Comparison of ENCODE assay signal across 30 cellular contexts in the genomic region with DNA sequence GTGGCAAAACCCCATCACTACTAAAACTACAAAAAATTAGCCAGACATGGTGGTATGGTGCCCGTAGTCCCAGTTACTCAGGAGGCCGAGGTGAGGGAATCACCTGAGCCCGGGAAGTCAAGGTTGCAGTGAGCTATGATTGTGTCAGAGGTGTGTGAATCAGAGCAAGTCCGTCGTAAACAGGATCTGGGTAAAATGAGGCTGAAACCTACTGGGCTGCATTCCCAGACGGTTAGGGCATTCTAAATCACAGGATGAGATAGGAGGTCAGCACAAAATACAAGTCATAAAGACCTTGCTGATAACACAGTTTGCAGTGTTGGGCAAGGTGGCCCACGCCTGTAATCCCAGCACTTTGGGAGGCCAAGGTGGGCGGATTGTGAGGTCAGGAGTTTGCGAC. TPM values are rescaled to one million over a fixed set of nuclear protein-coding genes. Genes with fewer than 3 reads are reported as not detected.
DNase-seq lines count a peak whose midpoint lies in the region; FAIRE-seq and TF ChIP-seq lines count a peak whose summit lies in the region.
"Had no signal": no experiment of that assay in that cellular context is flagged by ENCODE, and none has a peak within 500 bp of the region (broad histone marks: within the 10 kb centered on the region; RNA-seq: fewer than 3 reads in every experiment).

No MANE protein-coding gene starts in this region.

- no peak overlapping the region for H3K4me2 ChIP-seq in astrocyte (ENCODE audit: low read length)

- POLR2A ChIA-PET in HEK293 (lab: Yijun Ruan, JAX): interaction anchor here (1.1 to 3.2 kb wide), 2 partner anchors 29 to 119 kb away, joined by 4 to 13 read pairs; partner anchors contain the start of gene RNF44

- peak overlapping the region; percentile 16 for H3K4me3 Mint-ChIP-seq in astrocyte (ENCODE audit: unreplicated experiment)
- H3K4me3 Mint-ChIP-seq: activated CD4-positive, alpha-beta T cell treated with anti-CD3 and anti-CD28 coated beads, Interleukin-2, amount 10 ng/mL, durations not matched to agents 7 days and 5 days; activated CD8-positive, alpha-beta memory T cell treated with anti-CD3 and anti-CD28 coated beads, Interleukin-2, amount 10 ng/mL, durations not matched to agents 7 days and 5 days; activated naive CD4-positive, alpha-beta T cell treated with anti-CD3 and anti-CD28 coated beads, Interleukin-2, amount 50 U/mL, for 24 hours; activated T-helper 1 cell treated with anti-CD3 and anti-CD28 coated beads, Interleukin-12 subunit alpha, Interleukin-12 subunit beta, Interleukin-2, Interleukin-4 antibody, amounts not matched to agents 30 ng/mL and 10 ng/mL and 1 ng/mL, durations not matched to agents 14 hours and 24 hours and 36 hours; HFFc6; T-helper 2 cell treated with Interferon-gamma antibody and Interleukin-4, amounts not matched to agents 5 μg/mL and 100 μg/mL, for 36 hours had no signal

- H3K9ac ChIP-seq in astrocyte (ENCODE audit: low read length): no peak overlapping the region

- H3K27ac ChIP-seq in HEK293 (ENCODE audit: extremely low read depth, low read depth, low read length): no peak overlapping the region
- H3K27ac ChIP-seq in astrocyte (ENCODE audit: low read depth, low read length): no peak overlapping the region
- H3K27ac ChIP-seq: C4-2B, ovary, testis, WERI-Rb-1 had no signal

- no peak for TF ChIP-seq CTCF in HEK293 (tag by site-specific recombination; IDR thresholded peaks at IDR 0.05)
- TF ChIP-seq CTCF in astrocyte (IDR thresholded peaks at IDR 0.05; ENCODE audit: insufficient read depth, low read depth, low read length): no peak

- CTCF ChIA-PET in HEK293 (lab: Yijun Ruan, JAX): interaction anchor here (0.7 to 5.2 kb wide), 4 partner anchors 22 to 195 kb away, joined by 3 to 43 read pairs (median 4); partner anchors contain the start of gene FAF2

- DNase-seq in astrocyte (ENCODE audit: low read depth) (peak; percentile 35), islet precursor cell (peak; percentile 89), renal cortical epithelial cell (ENCODE audit: low read depth) (peak; percentile 49), HT-29 (ENCODE audit: low spot score) (no peak), NCI-H2029 treated with DMSO at 0.1 percent for 48 hours (lab: John Stamatoyannopoulos, UW) (no peak), cerebellar nuclear complex (lab: John Stamatoyannopoulos, UW) (no peak)
- DNase-seq in stimulated activated CD4-positive, alpha-beta T cell treated with anti-CD3 and anti-CD28 coated beads, Interleukin-4, amount 100 ng/mL, for 1 hour: no peak
- DNase-seq: activated CD4-positive, alpha-beta T cell treated with anti-CD3 and anti-CD28 coated beads, Interleukin-2, amount 10 ng/mL, durations not matched to agents 7 days and 5 days; activated CD8-positive, alpha-beta memory T cell treated with anti-CD3 and anti-CD28 coated beads, Interleukin-2, amount 10 ng/mL, durations not matched to agents 7 days and 5 days; DMS153; effector memory CD4-positive, alpha-beta T cell; GF-D8; HFFc6; Kasumi-1; left cardiac atrium; naive thymus-derived CD8-positive, alpha-beta T cell; NCI-H1105 treated with DMSO at 0.1 percent for 48 hours; NCI-H2081 treated with DMSO at 0.1 percent for 48 hours; NCI-H446; NK-92 treated with Interleukin-12 subunit alpha and Interleukin-12 subunit beta, amount 100 ng/mL, for 24 hours; ovary; testis; WERI-Rb-1 had no signal

- H3K27me3 ChIP-seq in astrocyte (ENCODE audit: insufficient read depth, low read length): peaks cover 5% of the 10 kb centered on the region
- H3K27me3 ChIP-seq: ovary, Peyer's patch, testis had no signal

- no peak overlapping the region for H2AFZ ChIP-seq in astrocyte (ENCODE audit: low read depth, low read length)

- peak overlapping the region; percentile 59 for H3K27ac Mint-ChIP-seq in astrocyte (ENCODE audit: unreplicated experiment)
- H3K27ac Mint-ChIP-seq: activated CD4-positive, alpha-beta T cell treated with anti-CD3 and anti-CD28 coated beads, Interleukin-2, amount 10 ng/mL, durations not matched to agents 7 days and 5 days; activated CD8-positive, alpha-beta memory T cell treated with anti-CD3 and anti-CD28 coated beads, Interleukin-2, amount 10 ng/mL, durations not matched to agents 7 days and 5 days; activated naive CD4-positive, alpha-beta T cell treated with anti-CD3 and anti-CD28 coated beads, Interleukin-2, amount 50 U/mL, for 24 hours; activated T-helper 1 cell treated with anti-CD3 and anti-CD28 coated beads, Interleukin-12 subunit alpha, Interleukin-12 subunit beta, Interleukin-2, Interleukin-4 antibody, amounts not matched to agents 30 ng/mL and 10 ng/mL and 1 ng/mL, durations not matched to agents 14 hours and 24 hours and 36 hours; HFFc6; T-helper 2 cell treated with Interferon-gamma antibody and Interleukin-4, amounts not matched to agents 5 μg/mL and 100 μg/mL, for 36 hours had no signal

- no peaks in the 10 kb centered on the region for H3K4me1 ChIP-seq in HEK293 (ENCODE audit: control insufficient read depth, insufficient read depth, low read length)
- H3K4me1 ChIP-seq in astrocyte (ENCODE audit: insufficient read depth, low read length): peaks cover 11% of the 10 kb centered on the region

- H3K9me3 Mint-ChIP-seq in astrocyte (ENCODE audit: unreplicated experiment): peaks cover 18% of the 10 kb centered on the region
- H3K9me3 Mint-ChIP-seq: activated CD4-positive, alpha-beta T cell treated with anti-CD3 and anti-CD28 coated beads, Interleukin-2, amount 10 ng/mL, durations not matched to agents 7 days and 5 days; activated naive CD4-positive, alpha-beta T cell treated with anti-CD3 and anti-CD28 coated beads, Interleukin-2, amount 50 U/mL, for 24 hours; activated T-helper 1 cell treated with anti-CD3 and anti-CD28 coated beads, Interleukin-12 subunit alpha, Interleukin-12 subunit beta, Interleukin-2, Interleukin-4 antibody, amounts not matched to agents 30 ng/mL and 10 ng/mL and 1 ng/mL, durations not matched to agents 14 hours and 24 hours and 36 hours; T-helper 2 cell treated with Interferon-gamma antibody and Interleukin-4, amounts not matched to agents 5 μg/mL and 100 μg/mL, for 36 hours had no signal

- H3K36me3 ChIP-seq in HEK293 (ENCODE audit: control insufficient read depth in 2 of 2, insufficient read depth in 1 of 2, low read length in 2 of 2) (no peaks in the 10 kb centered on the region), astrocyte (ENCODE audit: insufficient read depth, low read length) (no peaks in the 10 kb centered on the region)
- H3K36me3 ChIP-seq: ovary, Peyer's patch, WERI-Rb-1 had no signal

- H3K79me2 ChIP-seq in astrocyte (ENCODE audit: insufficient read depth, low read length): peaks cover 25% of the 10 kb centered on the region

- FAIRE-seq in astrocyte (lab: Jason Lieb, UNC): no peak
- FAIRE-seq: HTR-8/SVneo had no signal

- H3K27me3 Mint-ChIP-seq in astrocyte (ENCODE audit: low read depth, unreplicated experiment): peaks cover 10% of the 10 kb centered on the region

- H3K9me3 ChIP-seq in HEK293 (ENCODE audit: control insufficient read depth, insufficient read depth, low read depth, low read length) (no peaks in the 10 kb centered on the region), astrocyte (ENCODE audit: insufficient read depth, low read depth, low read length) (peaks cover 3% of the 10 kb centered on the region)
- H3K9me3 ChIP-seq: ovary, Peyer's patch, testis had no signal

- no peaks in the 10 kb centered on the region for H3K36me3 Mint-ChIP-seq in astrocyte (ENCODE audit: low read depth, unreplicated experiment)
- H3K36me3 Mint-ChIP-seq: activated CD8-positive, alpha-beta memory T cell treated with anti-CD3 and anti-CD28 coated beads, Interleukin-2, amount 10 ng/mL, durations not matched to agents 7 days and 5 days; naive thymus-derived CD8-positive, alpha-beta T cell had no signal

- peaks cover 16% of the 10 kb centered on the region for H3K4me1 Mint-ChIP-seq in astrocyte (ENCODE audit: low read depth, unreplicated experiment)

- peaks cover 23% of the 10 kb centered on the region for H4K20me1 ChIP-seq in astrocyte (ENCODE audit: insufficient read depth, low read length)

- H3K4me3 ChIP-seq in HEK293 (ENCODE audit: low read depth, low read length): no peak overlapping the region
- no peak overlapping the region for H3K4me3 ChIP-seq in astrocyte (ENCODE audit: insufficient read depth, low read depth, low read length)
- H3K4me3 ChIP-seq: ovary, Peyer's patch, testis had no signal

TF ChIP-seq in HEK293, 187 proteins besides CTCF, POLR2A, EP300 and RAD21 (continues in another document):
- TF ChIP-seq SALL2 (tag by site-specific recombination; IDR thresholded peaks at IDR 0.05; ENCODE audit: borderline replicate concordance): no peak
- no peak for TF ChIP-seq ZFP69B (tag by site-specific recombination; IDR thresholded peaks at IDR 0.05)
- 0 out of 2 replicates have a peak, but pooled peaks have one; percentile 32 for TF ChIP-seq EGR2 (tag by site-specific recombination; IDR thresholded peaks at IDR 0.05; ENCODE audit: low read depth)
- no peak for TF ChIP-seq ZBTB1 (tag by site-specific recombination; IDR thresholded peaks at IDR 0.05)
- no peak for TF ChIP-seq ZBTB48 (tag by site-specific recombination; IDR thresholded peaks at IDR 0.05)
- 0 out of 2 replicates have a peak, but pooled peaks have one; percentile 20 for TF ChIP-seq ZFHX2 (tag by site-specific recombination; conservative IDR thresholded peaks at IDR 0.05)
- TF ChIP-seq ZBTB20 (tag by site-specific recombination; IDR thresholded peaks at IDR 0.05): no peak

RNA-seq across cellular contexts. Expression of gene CLTB, which starts 1.9 kb away (rescaled TPM):
- total RNA-seq in astrocyte (89.2 and 117 TPM in 2 replicates), renal cortical epithelial cell (77.4 and 146 TPM in 2 replicates)
- 87.3 and 97.2 TPM in 2 replicates for total RNA-seq in HT-29 (2014; rRNA removed; shearing (Covaris generic))

RNA-seq across cellular contexts. Expression of gene HIGD2A, which starts 29.7 kb away (rescaled TPM):
- 103 and 108 TPM in 2 replicates for total RNA-seq in astrocyte
- total RNA-seq in renal cortical epithelial cell: 27.3 and 47.8 TPM in 2 replicates
- 142 and 166 TPM in 2 replicates for total RNA-seq in HT-29 (2014; rRNA removed; shearing (Covaris generic))

RNA-seq across cellular contexts. Expression of gene NOP16, which starts 29.9 kb away (rescaled TPM):
- total RNA-seq in astrocyte (39.3 and 46.3 TPM in 2 replicates), renal cortical epithelial cell (10.5 and 11.6 TPM in 2 replicates)
- total RNA-seq in HT-29 (2014; rRNA removed; shearing (Covaris generic)): 77.1 and 82.4 TPM in 2 replicates

RNA-seq across cellular contexts. Expression of gene FAF2, which starts 29.9 kb away (rescaled TPM):
- 56.2 and 58.5 TPM in 2 replicates for total RNA-seq in astrocyte
- 39.8 and 47.8 TPM in 2 replicates for total RNA-seq in renal cortical epithelial cell
- 28.7 and 30.7 TPM in 2 replicates for total RNA-seq in HT-29 (2014; rRNA removed; shearing (Covaris generic))

RNA-seq across cellular contexts. Expression of gene ARL10, which starts 53.0 kb away (rescaled TPM):
- total RNA-seq in astrocyte (13.2 and 14.3 TPM in 2 replicates), renal cortical epithelial cell (4.2 and 20.2 TPM in 2 replicates)
- 0.03 TPM in 1 of 2 replicates, not detected in the other for total RNA-seq in HT-29 (2014; rRNA removed; shearing (Covaris generic))

Comparison
In these comparisons a context has a peak if more than half of its experiments do, and no peak if none do; other contexts are left out.
1. DNase-seq: peak in astrocyte (single experiment), islet precursor cell (single experiment) and renal cortical epithelial cell (single experiment); none in HT-29 (single experiment), NCI-H2029 treated with DMSO at 0.1 percent for 48 hours (single experiment), stimulated activated CD4-positive, alpha-beta T cell treated with anti-CD3 and anti-CD28 coated beads, Interleukin-4, amount 100 ng/mL, for 1 hour (single experiment) and cerebellar nuclear complex (0 of 2).